ENCODE assay signal across 8 cellular contexts in the genomic region with DNA sequence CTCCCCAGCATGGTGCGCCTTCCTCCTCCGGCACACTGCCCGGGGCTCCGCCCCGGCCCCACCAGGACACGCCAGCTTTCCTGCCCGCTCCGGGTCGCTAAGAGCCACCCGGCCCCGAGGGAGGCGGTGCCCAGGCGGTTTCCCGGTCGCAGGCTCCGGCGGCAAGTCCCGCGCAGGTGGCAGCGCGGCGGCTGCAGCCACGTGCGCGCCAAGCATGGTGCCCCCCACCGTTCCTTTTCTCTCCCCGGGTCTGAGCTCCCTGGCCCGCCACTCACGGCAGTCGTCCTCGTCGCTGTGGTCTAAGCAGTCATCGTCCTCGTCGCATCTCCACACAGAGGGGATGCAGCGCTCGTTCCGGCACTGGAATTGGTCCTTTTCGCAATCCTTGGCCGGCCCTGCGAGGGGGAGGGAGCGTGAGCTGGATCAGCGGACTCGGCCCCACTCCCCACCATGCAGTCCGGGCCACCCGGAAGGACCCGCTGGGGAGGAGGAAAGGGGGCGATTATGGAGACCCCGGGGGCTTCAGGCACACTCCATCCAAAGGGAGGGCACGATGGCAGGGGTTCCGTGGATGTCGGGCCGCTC. TPM values are rescaled to one million over a fixed set of nuclear protein-coding genes. Genes with fewer than 3 reads are reported as not detected.
DNase-seq lines count a peak whose midpoint lies in the region; ATAC-seq, FAIRE-seq and TF ChIP-seq lines count a peak whose summit lies in the region.

No MANE protein-coding gene starts in this region.

- no peak overlapping the region for H2AFZ ChIP-seq in HepG2 (ENCODE audit: low read length)

- POLR2A ChIA-PET in HepG2 (lab: Yijun Ruan, JAX): no interaction called here

- WGBS in HepG2 (ENCODE audit: low lambda C conversion rate): 0% methylated on average over 5 of the region's 53 CpGs

- H3K9me3 ChIP-seq in Peyer's patch (no peaks in the 10 kb centered on the region), HepG2 (ENCODE audit: low read length) (no peaks in the 10 kb centered on the region), thoracic aorta (no peaks in the 10 kb centered on the region)

- TF ChIP-seq EP300 in HepG2 (IDR thresholded peaks at IDR 0.05; ENCODE audit: low read depth in 2 of 2, low read length in 2 of 2) (no peak), HepG2 (CRISPR knock-in tag; IDR thresholded peaks at IDR 0.05; ENCODE audit: borderline replicate concordance) (no peak)

- peak; percentile 18 for ATAC-seq in HG03108 (IDR thresholded peaks at IDR 0.05; ENCODE audit: unreplicated experiment)
- peak; percentile 69 for ATAC-seq in HepG2
- no peak for ATAC-seq in thoracic aorta (ENCODE audit: insufficient number of reproducible peaks, low FRiP score, low read depth)

- no peaks in the 10 kb centered on the region for H3K36me3 ChIP-seq in Peyer's patch
- H3K36me3 ChIP-seq in brain microvascular endothelial cell (replicated peaks): no peaks in the 10 kb centered on the region
- H3K36me3 ChIP-seq in HepG2 (replicated peaks in 1 of 2; ENCODE audit: control insufficient read depth in 1 of 2, insufficient read depth in 2 of 2, low read length in 2 of 2): peaks cover 6 to 30% of the 10 kb centered on the region in 2 experiments; a peak in 4 of 5 replicates
- no peaks in the 10 kb centered on the region for H3K36me3 ChIP-seq in thoracic aorta

- in situ Hi-C loops in brain microvascular endothelial cell (cut with HindIII; ENCODE audit: low pct_ligation_motif_present, low sequenced_read_pairs): no loop called here
- in situ Hi-C loops in HepG2 (cut with HindIII; ENCODE audit: extremely low pct_ligation_motif_present, low pct_unique_long_range_greater_than_20kb): no loop called here

- intact Hi-C loops in Calu3 (cut with micrococcal nuclease; ENCODE audit: unreplicated experiment): loop anchor here (2.0 kb wide), 1 partner anchor 66 kb away; no protein-coding TSS in a partner anchor
- intact Hi-C loops in HepG2 (cut with micrococcal nuclease; ENCODE audit: unreplicated experiment): no loop called here

- no peak for TF ChIP-seq CTCF in Calu3 (IDR thresholded peaks at IDR 0.05; ENCODE audit: unreplicated experiment)
- no peak for TF ChIP-seq CTCF in Peyer's patch (IDR thresholded peaks at IDR 0.05)
- no peak for TF ChIP-seq CTCF in brain microvascular endothelial cell (IDR thresholded peaks at IDR 0.05; ENCODE audit: low read depth, low read length, missing control alignments)
- TF ChIP-seq CTCF in HepG2 (CRISPR knock-in tag; IDR thresholded peaks at IDR 0.05): no peak
- no peak for TF ChIP-seq CTCF in thoracic aorta (IDR thresholded peaks at IDR 0.05)

- CTCF ChIA-PET in Calu3 (lab: Charles Lee): interaction anchor here (0.8 to 1.7 kb wide), 3 partner anchors 30 to 67 kb away, joined by 4 to 7 read pairs (median 5); no protein-coding TSS in a partner anchor
- CTCF ChIA-PET in HepG2 (lab: Yijun Ruan, JAX; ENCODE audit: low intra/inter-chr PET ratio, low total read pairs): no interaction called here

- H3K9me3 Mint-ChIP-seq in Calu3 (ENCODE audit: low read depth, unreplicated experiment): no peaks in the 10 kb centered on the region

- TF ChIP-seq POLR2A in GM19099 (IDR thresholded peaks at IDR 0.05; ENCODE audit: extremely low read depth, insufficient read length, low read depth) (peak; percentile 12), Peyer's patch (IDR thresholded peaks at IDR 0.05) (no peak), HepG2 (IDR thresholded peaks at IDR 0.05; ENCODE audit: insufficient read depth in 1 of 2, low read depth in 2 of 2, low read length in 2 of 2) (no peak; a peak in 3 of 4 replicates)

- peak overlapping the region; percentile 92 for H3K27ac Mint-ChIP-seq in Calu3 (ENCODE audit: unreplicated experiment)

- H3K4me1 ChIP-seq in Peyer's patch (peaks cover 0 to 24% (median 4%) of the 10 kb centered on the region in 4 donors), HepG2 (ENCODE audit: insufficient read depth, low read length) (peaks cover 25% of the 10 kb centered on the region), thoracic aorta (ENCODE audit: control insufficient read depth in 1 of 2, low read depth in 2 of 2) (peaks cover 7 to 19% of the 10 kb centered on the region in 2 donors)

- TF ChIP-seq RAD21 in HepG2 (CRISPR knock-in tag; IDR thresholded peaks at IDR 0.05): peak; percentile 31; the same call in 1 of the 2 replicates

- BruUV-seq in Calu3 (replicated peaks; lab: Mats Ljungman, UMichigan): TSS peak; percentile 98
- TSS peak; percentile 99 for BruUV-seq in HepG2 (replicated peaks; lab: Mats Ljungman, UMichigan)

- peak; percentile 46 for DNase-seq in Calu3
- peak in 1 of 3 donors; percentile 22 for DNase-seq in Peyer's patch
- peak; percentile 2 for DNase-seq in brain microvascular endothelial cell
- DNase-seq in HepG2 (ENCODE audit: low spot score): no peak
- DNase-seq in thoracic aorta (ENCODE audit: low spot score): no peak
- no peak for DNase-seq in RCC 7860 (ENCODE audit: low spot score)

- peak overlapping the region; percentile 99 for H3K4me3 Mint-ChIP-seq in Calu3 (ENCODE audit: low read depth, unreplicated experiment)

- H3K9ac ChIP-seq in HepG2 (ENCODE audit: insufficient read depth, low read depth, low read length): peak overlapping the region; percentile 82

- peak overlapping the region; percentile 90 for H3K4me2 ChIP-seq in HepG2 (ENCODE audit: low read depth, low read length)

- peak overlapping the region; percentile 50 to 95 (median 64) for H3K4me3 ChIP-seq in Peyer's patch
- peak overlapping the region; percentile 77 for H3K4me3 ChIP-seq in brain microvascular endothelial cell (ENCODE audit: low read depth, low read length)
- peak overlapping the region; percentile 76 to 88 (median 84) for H3K4me3 ChIP-seq in HepG2 (replicated peaks in 1 of 3; ENCODE audit: insufficient read depth in 1 of 3, low read depth in 2 of 3, low read length in 3 of 3)
- H3K4me3 ChIP-seq in thoracic aorta: peak overlapping the region; percentile 94

- no peaks in the 10 kb centered on the region for H3K27me3 Mint-ChIP-seq in Calu3 (ENCODE audit: unreplicated experiment)

- H3K27me3 ChIP-seq in Peyer's patch: no peaks in the 10 kb centered on the region
- H3K27me3 ChIP-seq in brain microvascular endothelial cell (replicated peaks): no peaks in the 10 kb centered on the region
- H3K27me3 ChIP-seq in HepG2 (ENCODE audit: control insufficient read depth in 1 of 2, insufficient read depth in 2 of 2, low read length in 2 of 2): peaks cover 0 to 21% of the 10 kb centered on the region in 2 experiments; a peak in 4 of 5 replicates
- H3K27me3 ChIP-seq in thoracic aorta (replicated peaks; ENCODE audit: insufficient read depth): no peaks in the 10 kb centered on the region

- H3K79me2 ChIP-seq in HepG2 (ENCODE audit: insufficient read depth, low read length): peaks cover 21% of the 10 kb centered on the region

- H3K27ac ChIP-seq in Peyer's patch: peak overlapping the region in 2 of 4 donors; percentile 16 to 82
- peak overlapping the region; percentile 48 for H3K27ac ChIP-seq in brain microvascular endothelial cell
- peak overlapping the region; percentile 91 for H3K27ac ChIP-seq in HepG2 (ENCODE audit: extremely low read length, insufficient read depth, low read length)
- peak overlapping the region in 1 of 2 donors; percentile 52 for H3K27ac ChIP-seq in thoracic aorta

- no peaks in the 10 kb centered on the region for H4K20me1 ChIP-seq in HepG2 (ENCODE audit: insufficient read depth, low read length)

- peaks cover 27% of the 10 kb centered on the region for H3K4me1 Mint-ChIP-seq in Calu3 (ENCODE audit: low read depth, unreplicated experiment)

- no peak for FAIRE-seq in HepG2 (lab: Jason Lieb, UNC)
- FAIRE-seq in RCC 7860 (lab: Jason Lieb, UNC): no peak

- H3K36me3 Mint-ChIP-seq in Calu3 (ENCODE audit: insufficient read depth, unreplicated experiment): peaks cover 53% of the 10 kb centered on the region

RNA-seq across cellular contexts. Expression of gene LRP8, which starts 1.2 kb away (rescaled TPM):
- total RNA-seq in Calu3 (2022) (84.1 and 104 TPM in 2 replicates), Peyer's patch (10 to 100 TPM in 1 of 4 donors, 1 to 10 TPM in 3; 4.5 to 33.8 (median 5.0) TPM), HepG2 (2016; rRNA removed; fragmentation: Illumina TruSeq; extraction: Trizol) (7.7 and 17.4 TPM in 2 replicates), thoracic aorta (10 to 100 TPM; 14.1 to 24.1 TPM)
- total RNA-seq in HepG2 (2016; cell fraction: cytosol; rRNA removed; fragmentation: Illumina TruSeq; extraction: Trizol; ENCODE audit: low read depth): 2.2 and 4.4 TPM in 2 replicates
- total RNA-seq in HepG2 (2016; cell fraction: insoluble cytoplasmic fraction; rRNA removed; fragmentation: Illumina TruSeq; extraction: Trizol): 8.1 and 18.8 TPM in 2 replicates
- total RNA-seq in HepG2 (2016; cell fraction: membrane; rRNA removed; fragmentation: Illumina TruSeq; extraction: Trizol): 7.6 and 8.8 TPM in 2 replicates
- 30.3 and 33.7 TPM in 2 replicates for total RNA-seq in HepG2 (2016; cell fraction: nucleus; rRNA removed; fragmentation: Illumina TruSeq; extraction: Trizol)
- polyA plus RNA-seq in HepG2 (2011; rRNA removed): 17.3 and 20.6 TPM in 2 replicates
- 10.8 and 12.1 TPM in 2 replicates for polyA plus RNA-seq in HepG2 (2011; cell fraction: cytosol; rRNA removed)
- 64.4 and 71.0 TPM in 2 replicates for polyA plus RNA-seq in HepG2 (2011; cell fraction: nucleus; rRNA removed)
- polyA plus RNA-seq in HepG2 (2012): 6.2 and 8.4 TPM in 2 replicates
- 1.1 and 2.0 TPM in 2 replicates for polyA plus RNA-seq in HepG2 (2016; cell fraction: cytosol; fragmentation: Illumina TruSeq; extraction: Trizol; ENCODE audit: low read depth)
- polyA plus RNA-seq in HepG2 (2016; cell fraction: insoluble cytoplasmic fraction; fragmentation: Illumina TruSeq; extraction: Trizol; ENCODE audit: low read depth): 7.4 and 8.7 TPM in 2 replicates
- 3.9 and 4.9 TPM in 2 replicates for polyA plus RNA-seq in HepG2 (2016; cell fraction: membrane; fragmentation: Illumina TruSeq; extraction: Trizol; ENCODE audit: low read depth)
- polyA plus RNA-seq in HepG2 (2016; cell fraction: nucleus; fragmentation: Illumina TruSeq; extraction: Trizol; ENCODE audit: insufficient read depth, low read depth): 51.0 and 61.4 TPM in 2 replicates
- polyA minus RNA-seq in HepG2 (2011; rRNA and poly(A)+ RNA removed; ENCODE audit: low replicate concordance): 30.5 and 280 TPM in 2 replicates
- 8.3 and 9.2 TPM in 2 replicates for polyA minus RNA-seq in HepG2 (2011; cell fraction: cytosol; rRNA and poly(A)+ RNA removed)
- 28.8 and 29.9 TPM in 2 replicates for polyA minus RNA-seq in HepG2 (2011; cell fraction: nucleus; rRNA and poly(A)+ RNA removed)

Comparison
In these comparisons a context has a peak if more than half of its experiments do, and no peak if none do; other contexts are left out.
1. DNase-seq: peak in Calu3 (single experiment) and brain microvascular endothelial cell (single experiment); none in HepG2 (single experiment), thoracic aorta (single experiment) and RCC 7860 (single experiment).
2. Peak in every context shown above with its lines, with median percentiles within 50 percentile points of each other: H3K4me3 ChIP-seq.